9 cellular contexts compared by ENCODE assay signal in genomic region chr6:158666637-158667359, GRCh38. TPM values are rescaled to one million over a fixed set of nuclear protein-coding genes. Genes with fewer than 3 reads are reported as not detected.
DNase-seq lines count a peak whose midpoint lies in the region; ATAC-seq and TF ChIP-seq lines count a peak whose summit lies in the region.
"Had no signal": no experiment of that assay in that cellular context is flagged by ENCODE, and none has a peak within 500 bp of the region (broad histone marks: within the 10 kb centered on the region; RNA-seq: fewer than 3 reads in every experiment).

No MANE protein-coding gene starts in this region.

- CTCF ChIA-PET in GM10248 (lab: Yijun Ruan, JAX) = interaction anchor here (0.9 to 2.5 kb wide), 4 partner anchors 24 to 453 kb away, joined by 3 to 9 read pairs (median 5); no protein-coding TSS in a partner anchor

- DNase-seq in GM10248 (ENCODE audit: extremely low spot score) = peak; percentile 43
- peak; percentile 89 to 99 for DNase-seq in NOMO-1 (lab: John Stamatoyannopoulos, UW; ENCODE audit: unreplicated experiment in 2 of 2)
- DNase-seq in fibroblast of the aortic adventitia (ENCODE audit: low read depth) = peak; percentile 22
- DNase-seq in renal cortical epithelial cell (ENCODE audit: low read depth) = peak; percentile 71
- no peak for DNase-seq in NCI-H2081 treated with DMSO at 0.1 percent for 48 hours (lab: John Stamatoyannopoulos, UW)
- no peak for DNase-seq in NK-92 (lab: John Stamatoyannopoulos, UW; ENCODE audit: unreplicated experiment)
- DNase-seq: retina had no signal

- ATAC-seq in HG03439 (IDR thresholded peaks at IDR 0.05; ENCODE audit: unreplicated experiment) (no peak), GM18520 (IDR thresholded peaks at IDR 0.05; ENCODE audit: unreplicated experiment) (no peak)

- TF ChIP-seq CTCF in GM10248 (IDR thresholded peaks at IDR 0.05; ENCODE audit: control extremely low read depth, extremely low read depth, low read depth, missing control alignments) (no peak), fibroblast of the aortic adventitia (IDR thresholded peaks at IDR 0.05; ENCODE audit: insufficient read depth, low read length) (no peak)

- no peak overlapping the region for H3K4me3 ChIP-seq in fibroblast of the aortic adventitia (ENCODE audit: low read depth, low read length)

- POLR2A ChIA-PET in GM10248 (lab: Yijun Ruan, JAX) = no interaction called here

RNA-seq across cellular contexts. Expression of gene SYTL3, which starts 16.9 kb away (rescaled TPM):
- total RNA-seq in fibroblast of the aortic adventitia (ENCODE audit: low replicate concordance) = 1.9 and 10.5 TPM in 2 replicates
- 10.3 and 19.3 TPM in 2 replicates for total RNA-seq in renal cortical epithelial cell

RNA-seq across cellular contexts. Expression of gene DYNLT1, which starts 22.3 kb away (rescaled TPM):
- 65.4 and 138 TPM in 2 replicates for total RNA-seq in fibroblast of the aortic adventitia (ENCODE audit: low replicate concordance)
- total RNA-seq in renal cortical epithelial cell = 109 and 164 TPM in 2 replicates

Comparison
In these comparisons a context has a peak if more than half of its experiments do, and no peak if none do; other contexts are left out.
1. DNase-seq: peak in GM10248 (single experiment), NOMO-1 (2 of 2), fibroblast of the aortic adventitia (single experiment) and renal cortical epithelial cell (single experiment); none in NCI-H2081 treated with DMSO at 0.1 percent for 48 hours (single experiment) and NK-92 (single experiment).